ENCODE assay signal across 23 cellular contexts in genomic region chr4:3244002-3244401, GRCh38. TPM values are rescaled to one million over a fixed set of nuclear protein-coding genes. Genes with fewer than 3 reads are reported as not detected.
"Had no signal": no experiment of that assay in that cellular context is flagged by ENCODE, and none has a peak within 500 bp of the region (broad histone marks: within the 10 kb centered on the region; RNA-seq: fewer than 3 reads in every experiment).

No MANE protein-coding gene starts in this region.

- H3K9me3 ChIP-seq: heart right ventricle, stomach, suprapubic skin, tibial nerve had no signal

- H3K27ac ChIP-seq: cardiac muscle cell, heart right ventricle, parathyroid adenoma, skin epidermis, suprapubic skin, tibial nerve had no signal

- H3K79me2 ChIP-seq: parathyroid adenoma had no signal

- H3K4me1 ChIP-seq: parathyroid adenoma, suprapubic skin had no signal

- H3K4me3 ChIP-seq: cardiac muscle cell, heart right ventricle, skin epidermis, stomach, suprapubic skin, tibial nerve had no signal

- H3K9ac ChIP-seq: parathyroid adenoma had no signal

- DNase-seq: activated B cell treated with CpG ODN at 0.5 μM for 24 hours; activated CD4-positive, alpha-beta memory T cell treated with anti-CD3 and anti-CD28 coated beads for 36 hours; activated CD4-positive, alpha-beta T cell treated with anti-CD3 and anti-CD28 coated beads for 48 hours; activated effector memory CD4-positive, alpha-beta T cell treated with anti-CD3 and anti-CD28 coated beads, Interleukin-2, amount 50 U/mL, for 16 hours; activated naive CD4-positive, alpha-beta T cell treated with anti-CD3 and anti-CD28 coated beads, Interleukin-2, amount 10 ng/mL, durations not matched to agents 7 days and 5 days; activated naive CD8-positive, alpha-beta T cell treated with anti-CD3 and anti-CD28 coated beads, Interleukin-2, amount 50 U/mL, for 24 hours; effector CD4-positive, alpha-beta T cell; erythroblast; foreskin fibroblast; heart right ventricle; left colon; nephron progenitor cell; nucleus accumbens; stimulated activated CD4-positive, alpha-beta T cell treated with anti-CD3 and anti-CD28 coated beads, Interleukin-1b, Interleukin-23, amount 100 ng/mL, for 48 hours; stomach had no signal

- H3K27me3 ChIP-seq: cardiac muscle cell, heart right ventricle, stomach, suprapubic skin, tibial nerve had no signal

- H2AFZ ChIP-seq: parathyroid adenoma had no signal

- FAIRE-seq: keratinocyte, urothelium cell line had no signal

- ATAC-seq: activated naive CD8-positive, alpha-beta T cell treated with anti-CD3 and anti-CD28 coated beads, Interleukin-2, amount 50 U/mL, for 24 hours; heart right ventricle; left colon had no signal

RNA-seq across cellular contexts. Expression of gene MSANTD1, which starts 5.0 kb away (rescaled TPM):
- polyA plus RNA-seq: fibroblast of lung, keratinocyte had no signal
